14 cellular contexts compared by ENCODE assay signal in genomic region chr22:25238058-25238457, GRCh38. TPM values are rescaled to one million over a fixed set of nuclear protein-coding genes. Genes with fewer than 3 reads are reported as not detected.
"Had no signal": no experiment of that assay in that cellular context is flagged by ENCODE, and none has a peak within 500 bp of the region (broad histone marks: within the 10 kb centered on the region; RNA-seq: fewer than 3 reads in every experiment).

No MANE protein-coding gene starts in this region.

RNA-seq across cellular contexts. Expression of gene CRYBB2, which starts 18.6 kb away (rescaled TPM):
- total RNA-seq: natural killer cell treated with Interleukin-12 subunit alpha and Interleukin-12 subunit beta and Interleukin-15 and Interleukin-18, amount 100 ng/mL, for 72 hours; neural crest cell; omental fat pad; osteocyte; posterior vena cava; pulmonary artery endothelial cell; right atrium auricular region; sciatic nerve; smooth muscle cell; upper lobe of right lung; urinary bladder; vagina had no signal
- polyA plus RNA-seq: smooth muscle cell had no signal

RNA-seq across cellular contexts. Expression of gene CRYBB3, which starts 38.4 kb away (rescaled TPM):
- total RNA-seq: neural crest cell, omental fat pad, osteocyte, posterior vena cava, pulmonary artery endothelial cell, right atrium auricular region, sciatic nerve, smooth muscle cell, spleen, suprapubic skin, urinary bladder, vagina had no signal
- polyA plus RNA-seq: smooth muscle cell, urinary bladder had no signal
